21 cellular contexts compared by ENCODE assay signal in the genomic region with DNA sequence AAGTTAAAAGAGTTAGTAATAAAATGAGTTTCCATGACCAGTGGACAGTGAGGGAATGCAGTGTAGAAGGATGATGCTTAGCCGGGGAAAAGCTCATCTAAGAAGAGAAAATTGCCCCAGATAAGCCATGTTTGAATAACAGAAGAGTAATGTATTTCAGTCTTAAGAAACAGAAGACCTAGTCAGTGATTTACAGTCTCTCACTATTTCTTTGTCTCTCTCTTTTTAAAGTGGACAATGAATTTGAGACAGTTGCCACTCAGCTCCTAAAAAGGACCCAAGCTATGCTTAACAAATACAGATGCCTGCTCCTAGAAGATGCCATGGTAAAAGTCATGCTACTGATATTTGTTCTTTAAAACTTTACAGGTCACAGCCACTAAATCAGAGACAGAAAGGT. TPM values are rescaled to one million over a fixed set of nuclear protein-coding genes. Genes with fewer than 3 reads are reported as not detected.
DNase-seq lines count a peak whose midpoint lies in the region; ATAC-seq lines count a peak whose summit lies in the region.
"Had no signal": no experiment of that assay in that cellular context is flagged by ENCODE, and none has a peak within 500 bp of the region (broad histone marks: within the 10 kb centered on the region; RNA-seq: fewer than 3 reads in every experiment).

No MANE protein-coding gene starts in this region.

- ATAC-seq in stimulated activated naive CD8-positive, alpha-beta T cell treated with anti-CD3 and anti-CD28 coated beads, Interleukin-15, Interleukin-2, amounts not matched to agents 100 U/mL and 50 U/mL, for 24 hours = no peak
- ATAC-seq in central memory CD8-positive, alpha-beta T cell (replicated peaks; ENCODE audit: extremely low read depth, poor library complexity, severe bottlenecking) = no peak
- ATAC-seq in esophagus mucosa (no peak), HG02981 (IDR thresholded peaks at IDR 0.05; ENCODE audit: unreplicated experiment) (no peak)

- H3K27me3 ChIP-seq in HAP-1 (ENCODE audit: low read depth) = peaks cover 2% of the 10 kb centered on the region; the same call in 1 of the 2 replicates
- H3K27me3 ChIP-seq: BLaER1 had no signal

- H3K4me3 Mint-ChIP-seq in stimulated activated naive CD8-positive, alpha-beta T cell treated with anti-CD3 and anti-CD28 coated beads, Interleukin-15, Interleukin-2, amounts not matched to agents 100 ng/mL and 50 ng/mL, for 24 hours = no peak overlapping the region
- H3K4me3 Mint-ChIP-seq in central memory CD8-positive, alpha-beta T cell = no peak overlapping the region
- H3K4me3 Mint-ChIP-seq: B cell; CD4-positive, CD25-positive, alpha-beta regulatory T cell had no signal

- in situ Hi-C loops in HAP-1 (cut with MboI; ENCODE audit: low sequenced_read_pairs) (no loop called here), KBM-7 (cut with MboI; ENCODE audit: low pct_unique_long_range_greater_than_20kb, low sequenced_read_pairs) (loop anchor here (25.0 kb wide), 1 partner anchor 198 kb away; no protein-coding TSS in a partner anchor)

- no peaks in the 10 kb centered on the region for H3K9me3 Mint-ChIP-seq in stimulated activated naive CD8-positive, alpha-beta T cell treated with anti-CD3 and anti-CD28 coated beads, Interleukin-15, Interleukin-2, amounts not matched to agents 100 ng/mL and 50 ng/mL, for 24 hours
- no peaks in the 10 kb centered on the region for H3K9me3 Mint-ChIP-seq in central memory CD8-positive, alpha-beta T cell
- H3K9me3 Mint-ChIP-seq: CD4-positive, CD25-positive, alpha-beta regulatory T cell had no signal

- peaks cover 39% of the 10 kb centered on the region for H3K36me3 Mint-ChIP-seq in stimulated activated naive CD8-positive, alpha-beta T cell treated with anti-CD3 and anti-CD28 coated beads, Interleukin-15, Interleukin-2, amounts not matched to agents 100 ng/mL and 50 ng/mL, for 24 hours (ENCODE audit: low read depth)
- H3K36me3 Mint-ChIP-seq in central memory CD8-positive, alpha-beta T cell (ENCODE audit: insufficient read depth) = peaks cover 73% of the 10 kb centered on the region

- no peaks in the 10 kb centered on the region for H3K36me3 ChIP-seq in HAP-1 (replicated peaks)

- no peak overlapping the region for H3K4me3 ChIP-seq in HAP-1
- H3K4me3 ChIP-seq: BLaER1 had no signal

- H3K27ac Mint-ChIP-seq in stimulated activated naive CD8-positive, alpha-beta T cell treated with anti-CD3 and anti-CD28 coated beads, Interleukin-15, Interleukin-2, amounts not matched to agents 100 ng/mL and 50 ng/mL, for 24 hours = peak overlapping the region; percentile 1
- H3K27ac Mint-ChIP-seq in central memory CD8-positive, alpha-beta T cell (ENCODE audit: low read depth) = peak overlapping the region; percentile 35
- H3K27ac Mint-ChIP-seq: B cell; CD4-positive, CD25-positive, alpha-beta regulatory T cell had no signal

- H3K9me3 ChIP-seq in HAP-1 = no peaks in the 10 kb centered on the region
- H3K9me3 ChIP-seq: BLaER1 had no signal

- H3K27me3 Mint-ChIP-seq in stimulated activated naive CD8-positive, alpha-beta T cell treated with anti-CD3 and anti-CD28 coated beads, Interleukin-15, Interleukin-2, amounts not matched to agents 100 ng/mL and 50 ng/mL, for 24 hours = no peaks in the 10 kb centered on the region
- no peaks in the 10 kb centered on the region for H3K27me3 Mint-ChIP-seq in central memory CD8-positive, alpha-beta T cell
- H3K27me3 Mint-ChIP-seq: B cell; CD4-positive, CD25-positive, alpha-beta regulatory T cell had no signal

- H3K4me1 Mint-ChIP-seq in stimulated activated naive CD8-positive, alpha-beta T cell treated with anti-CD3 and anti-CD28 coated beads, Interleukin-15, Interleukin-2, amounts not matched to agents 100 ng/mL and 50 ng/mL, for 24 hours (ENCODE audit: low read depth) = no peaks in the 10 kb centered on the region
- H3K4me1 Mint-ChIP-seq in central memory CD8-positive, alpha-beta T cell = no peaks in the 10 kb centered on the region
- H3K4me1 Mint-ChIP-seq: B cell; CD4-positive, CD25-positive, alpha-beta regulatory T cell had no signal

- no peak for DNase-seq in stimulated activated naive CD8-positive, alpha-beta T cell treated with anti-CD3 and anti-CD28 coated beads, Interleukin-15, Interleukin-2, amounts not matched to agents 100 U/mL and 50 U/mL, for 24 hours
- DNase-seq in HAP-1 (ENCODE audit: low spot score in 2 of 2) = peak; percentile 32 to 98
- DNase-seq in central memory CD8-positive, alpha-beta T cell (ENCODE audit: low spot score in 2 of 2) = no peak
- DNase-seq in KBM-7 = no peak
- DNase-seq: Calu3; CD4-positive, CD25-positive, alpha-beta regulatory T cell; COR-L47; DMS53; DMS79 treated with DMSO at 0.1 percent for 48 hours; GF-D8; GOT3; HCEC 1CT had no signal

- H3K4me1 ChIP-seq in HAP-1 = peaks cover 15% of the 10 kb centered on the region
- H3K4me1 ChIP-seq: BLaER1 had no signal

RNA-seq across cellular contexts. Expression of a gene that starts 19.4 kb away (rescaled TPM):
- 62.7 TPM for total RNA-seq in esophagus mucosa

RNA-seq across cellular contexts. Expression of a gene that starts 55.8 kb away (rescaled TPM):
- total RNA-seq in esophagus mucosa = not detected
- total RNA-seq: A172, A673, B cell, Calu3, Daoy, G401 had no signal

Comparison
In these comparisons a context has a peak if more than half of its experiments do, and no peak if none do; other contexts are left out.
1. DNase-seq: peak in HAP-1 (2 of 2); none in stimulated activated naive CD8-positive, alpha-beta T cell treated with anti-CD3 and anti-CD28 coated beads, Interleukin-15, Interleukin-2, amounts not matched to agents 100 U/mL and 50 U/mL, for 24 hours (single experiment), central memory CD8-positive, alpha-beta T cell (0 of 2) and KBM-7 (single experiment).